10 cellular contexts compared by ENCODE assay signal in genomic region chr2:192029089-192029488, GRCh38.
A peak's percentile ranks its signal among the peaks of the same experiment; 100 is the strongest.
DNase-seq lines count a peak whose midpoint lies in the region; ATAC-seq and TF ChIP-seq lines count a peak whose summit lies in the region.
"Had no signal": no experiment of that assay in that cellular context is flagged by ENCODE, and none has a peak within 500 bp of the region (broad histone marks: within the 10 kb centered on the region; RNA-seq: fewer than 3 reads in every experiment).

No MANE protein-coding gene starts in this region.

- H3K4me3 Mint-ChIP-seq in activated naive CD8-positive, alpha-beta T cell treated with anti-CD3 and anti-CD28 coated beads, Interleukin-2, amount 50 U/mL, for 24 hours, result no peak overlapping the region
- H3K4me3 Mint-ChIP-seq in activated naive CD8-positive, alpha-beta T cell treated with anti-CD3 and anti-CD28 coated beads for 36 hours, result no peak overlapping the region
- H3K4me3 Mint-ChIP-seq in CD4-positive, alpha-beta memory T cell, result no peak overlapping the region
- no peak overlapping the region for H3K4me3 Mint-ChIP-seq in natural killer cell
- H3K4me3 Mint-ChIP-seq: activated T-cell treated with anti-CD3 and anti-CD28 coated beads, Interleukin-2, amount 50 U/mL, for 4 hours had no signal

- TF ChIP-seq CTCF in smooth muscle cell (IDR thresholded peaks at IDR 0.05; ENCODE audit: borderline replicate concordance, insufficient read depth, poor library complexity, severe bottlenecking) (peak; percentile 8), natural killer cell (IDR thresholded peaks at IDR 0.05) (no peak), spleen (IDR thresholded peaks at IDR 0.05 in 8 of 11, conservative IDR thresholded peaks at IDR 0.05 in 3 of 11) (no peak)

- H3K9ac ChIP-seq in smooth muscle cell (ENCODE audit: low read depth), result no peak overlapping the region

- no peaks in the 10 kb centered on the region for H3K9me3 ChIP-seq in smooth muscle cell (replicated peaks; ENCODE audit: low read depth)
- no peaks in the 10 kb centered on the region for H3K9me3 ChIP-seq in CD4-positive, alpha-beta memory T cell (ENCODE audit: control insufficient read depth in 1 of 2, low read length in 2 of 2)
- H3K9me3 ChIP-seq in spleen, result no peaks in the 10 kb centered on the region

- no peaks in the 10 kb centered on the region for H3K79me2 ChIP-seq in smooth muscle cell (ENCODE audit: low read depth)

- intact Hi-C loops in CD4-positive, alpha-beta memory T cell (cut with micrococcal nuclease), result no loop called here
- intact Hi-C loops in natural killer cell (cut with micrococcal nuclease) (no loop called here), spleen (cut with DNase I; ENCODE audit: low total_unique reads) (no loop called here)

- POLR2A ChIA-PET in CD4-positive, alpha-beta memory T cell (lab: Charles Lee; ENCODE audit: partially characterized antibody), result no interaction called here

- CTCF ChIA-PET in CD4-positive, alpha-beta memory T cell (lab: Charles Lee; ENCODE audit: partially characterized antibody), result no interaction called here

- no peak overlapping the region for H3K27ac Mint-ChIP-seq in activated naive CD8-positive, alpha-beta T cell treated with anti-CD3 and anti-CD28 coated beads, Interleukin-2, amount 50 U/mL, for 24 hours
- H3K27ac Mint-ChIP-seq in activated naive CD8-positive, alpha-beta T cell treated with anti-CD3 and anti-CD28 coated beads for 36 hours, result no peak overlapping the region
- H3K27ac Mint-ChIP-seq in CD4-positive, alpha-beta memory T cell, result peak overlapping the region in 1 of 7 donors; percentile 53
- H3K27ac Mint-ChIP-seq in natural killer cell, result no peak overlapping the region

- H3K27me3 ChIP-seq in smooth muscle cell (ENCODE audit: low read depth) (no peaks in the 10 kb centered on the region), spleen (replicated peaks in 1 of 7) (no peaks in the 10 kb centered on the region)
- H3K27me3 ChIP-seq in CD4-positive, alpha-beta memory T cell (ENCODE audit: insufficient read depth, low read length), result no peaks in the 10 kb centered on the region

- no peak overlapping the region for H3K4me2 ChIP-seq in smooth muscle cell

- peaks cover 6% of the 10 kb centered on the region for H3K9me3 Mint-ChIP-seq in activated naive CD8-positive, alpha-beta T cell treated with anti-CD3 and anti-CD28 coated beads, Interleukin-2, amount 50 U/mL, for 24 hours
- H3K9me3 Mint-ChIP-seq in activated naive CD8-positive, alpha-beta T cell treated with anti-CD3 and anti-CD28 coated beads for 36 hours, result no peaks in the 10 kb centered on the region
- peaks cover 0 to 3% (median 0%) of the 10 kb centered on the region in 8 donors for H3K9me3 Mint-ChIP-seq in CD4-positive, alpha-beta memory T cell
- H3K9me3 Mint-ChIP-seq in natural killer cell, result no peaks in the 10 kb centered on the region
- H3K9me3 Mint-ChIP-seq: activated T-cell treated with anti-CD3 and anti-CD28 coated beads, Interleukin-2, amount 50 U/mL, for 4 hours had no signal

- 74% methylated on average over 2 of the region's 2 CpGs for WGBS in smooth muscle cell (ENCODE audit: low lambda C conversion rate)
- 68 to 86% (median 82%) methylated on average over 2 of the region's 2 CpGs for WGBS in spleen, 5 donors

- peaks cover 4% of the 10 kb centered on the region for H3K27me3 Mint-ChIP-seq in activated naive CD8-positive, alpha-beta T cell treated with anti-CD3 and anti-CD28 coated beads, Interleukin-2, amount 50 U/mL, for 24 hours
- H3K27me3 Mint-ChIP-seq in activated naive CD8-positive, alpha-beta T cell treated with anti-CD3 and anti-CD28 coated beads for 36 hours, result no peaks in the 10 kb centered on the region
- peaks cover 3 to 7% of the 10 kb centered on the region in 2 donors for H3K27me3 Mint-ChIP-seq in CD4-positive, alpha-beta memory T cell
- no peaks in the 10 kb centered on the region for H3K27me3 Mint-ChIP-seq in natural killer cell (ENCODE audit: low read depth in 2 of 2)

- H3K27ac ChIP-seq in smooth muscle cell (ENCODE audit: low read depth) (no peak overlapping the region), spleen (no peak overlapping the region)
- no peak overlapping the region for H3K27ac ChIP-seq in CD4-positive, alpha-beta memory T cell (ENCODE audit: low read depth, low read length)

- H3K4me1 Mint-ChIP-seq in activated naive CD8-positive, alpha-beta T cell treated with anti-CD3 and anti-CD28 coated beads, Interleukin-2, amount 50 U/mL, for 24 hours, result no peaks in the 10 kb centered on the region
- no peaks in the 10 kb centered on the region for H3K4me1 Mint-ChIP-seq in activated naive CD8-positive, alpha-beta T cell treated with anti-CD3 and anti-CD28 coated beads for 36 hours
- H3K4me1 Mint-ChIP-seq in CD4-positive, alpha-beta memory T cell, result no peaks in the 10 kb centered on the region
- H3K4me1 Mint-ChIP-seq in natural killer cell, result no peaks in the 10 kb centered on the region

- ATAC-seq in activated naive CD8-positive, alpha-beta T cell treated with anti-CD3 and anti-CD28 coated beads, Interleukin-2, amount 50 U/mL, for 24 hours, result no peak
- ATAC-seq in HG02970 (IDR thresholded peaks at IDR 0.05; ENCODE audit: low FRiP score, unreplicated experiment), result peak; percentile 59
- ATAC-seq in natural killer cell, result no peak
- ATAC-seq: right cardiac atrium had no signal

- H3K4me1 ChIP-seq in smooth muscle cell (ENCODE audit: low read depth), result no peaks in the 10 kb centered on the region
- no peaks in the 10 kb centered on the region for H3K4me1 ChIP-seq in CD4-positive, alpha-beta memory T cell (ENCODE audit: insufficient read depth, low read length)
- H3K4me1 ChIP-seq in spleen, result no peaks in the 10 kb centered on the region

- no peak for TF ChIP-seq POLR2A in spleen (IDR thresholded peaks at IDR 0.05)

- DNase-seq in activated naive CD8-positive, alpha-beta T cell treated with anti-CD3 and anti-CD28 coated beads, Interleukin-2, amount 50 U/mL, for 24 hours, result peak; percentile 6
- DNase-seq in activated naive CD8-positive, alpha-beta T cell treated with anti-CD3 and anti-CD28 coated beads for 36 hours, result no peak
- DNase-seq in SW480 (ENCODE audit: low spot score), result peak; percentile 5
- no peak for DNase-seq in smooth muscle cell (lab: John Stamatoyannopoulos, UW; ENCODE audit: unreplicated experiment)
- no peak for DNase-seq in CD4-positive, alpha-beta memory T cell
- no peak for DNase-seq in natural killer cell
- no peak for DNase-seq in spleen
- DNase-seq: activated T-cell treated with anti-CD3 and anti-CD28 coated beads, Interleukin-2, amount 50 U/mL, for 4 hours had no signal

- no peaks in the 10 kb centered on the region for H3F3A ChIP-seq in smooth muscle cell (ENCODE audit: low read depth)

- H3K36me3 Mint-ChIP-seq in activated naive CD8-positive, alpha-beta T cell treated with anti-CD3 and anti-CD28 coated beads, Interleukin-2, amount 50 U/mL, for 24 hours (ENCODE audit: low read depth), result no peaks in the 10 kb centered on the region
- H3K36me3 Mint-ChIP-seq in activated naive CD8-positive, alpha-beta T cell treated with anti-CD3 and anti-CD28 coated beads for 36 hours, result no peaks in the 10 kb centered on the region
- no peaks in the 10 kb centered on the region for H3K36me3 Mint-ChIP-seq in CD4-positive, alpha-beta memory T cell
- no peaks in the 10 kb centered on the region for H3K36me3 Mint-ChIP-seq in natural killer cell

- no peak overlapping the region for H2AFZ ChIP-seq in smooth muscle cell (ENCODE audit: low read depth)

- H3K4me3 ChIP-seq in smooth muscle cell (no peak overlapping the region), spleen (no peak overlapping the region)
- H3K4me3 ChIP-seq in CD4-positive, alpha-beta memory T cell (ENCODE audit: low read length in 2 of 2), result no peak overlapping the region

- H3K36me3 ChIP-seq in smooth muscle cell (ENCODE audit: low read depth) (no peaks in the 10 kb centered on the region), spleen (no peaks in the 10 kb centered on the region)
- no peaks in the 10 kb centered on the region for H3K36me3 ChIP-seq in CD4-positive, alpha-beta memory T cell (ENCODE audit: insufficient read depth, low read length)

- H4K20me1 ChIP-seq in smooth muscle cell (ENCODE audit: low read depth), result no peaks in the 10 kb centered on the region

Comparison
In these comparisons a context has a peak if more than half of its experiments do, and no peak if none do; other contexts are left out.
1. DNase-seq: peak in activated naive CD8-positive, alpha-beta T cell treated with anti-CD3 and anti-CD28 coated beads, Interleukin-2, amount 50 U/mL, for 24 hours (single experiment) and SW480 (single experiment); none in activated naive CD8-positive, alpha-beta T cell treated with anti-CD3 and anti-CD28 coated beads for 36 hours (single experiment), smooth muscle cell (single experiment), CD4-positive, alpha-beta memory T cell (0 of 5), natural killer cell (single experiment) and spleen (single experiment).